In genomic region chrX:13669246-13669689, GRCh38 we compare ENCODE assay signal across 8 cellular contexts. TPM values are rescaled to one million over a fixed set of nuclear protein-coding genes. Genes with fewer than 3 reads are reported as not detected.
DNase-seq lines count a peak whose midpoint lies in the region; ATAC-seq lines count a peak whose summit lies in the region.

No MANE protein-coding gene starts in this region.

- ATAC-seq in HG02970 (IDR thresholded peaks at IDR 0.05; ENCODE audit: low FRiP score, unreplicated experiment) (peak; percentile 76), left ventricle myocardium superior (peak; percentile 83)

- intact Hi-C loops in left ventricle myocardium superior (cut with micrococcal nuclease) (no loop called here), posterior cingulate gyrus (cut with DNase I) (no loop called here)

- peak; percentile 67 for DNase-seq in activated naive CD4-positive, alpha-beta T cell treated with Interleukin-2 at 50 U/mL for 16 hours
- DNase-seq in activated naive CD4-positive, alpha-beta T cell (lab: John Stamatoyannopoulos, UW) = no peak
- DNase-seq in NCI-H510A treated with DMSO at 0.1 percent for 48 hours (lab: John Stamatoyannopoulos, UW) (peak; percentile 69), left ventricle myocardium superior (peak; percentile 37), posterior cingulate gyrus (no peak)
- DNase-seq in activated gamma-delta T cell treated with anti-CD3 and anti-CD28 coated beads, Interleukin-2, amount 50 U/mL, for 16 hours (ENCODE audit: low read depth) = peak; percentile 25
- DNase-seq in stimulated activated CD4-positive, alpha-beta T cell treated with anti-CD3 and anti-CD28 coated beads, Interleukin-4, amount 100 ng/mL, for 4 hours = peak; percentile 34 to 58

RNA-seq across cellular contexts. Expression of gene TCEANC, which starts 16.3 kb away (rescaled TPM):
- total RNA-seq in left ventricle myocardium superior = 5.9 TPM

RNA-seq across cellular contexts. Expression of gene RAB9A, which starts 19.7 kb away (rescaled TPM):
- 25.1 TPM for total RNA-seq in left ventricle myocardium superior

Comparison
In these comparisons a context has a peak if more than half of its experiments do, and no peak if none do; other contexts are left out.
1. DNase-seq: peak in activated naive CD4-positive, alpha-beta T cell treated with Interleukin-2 at 50 U/mL for 16 hours (single experiment), NCI-H510A treated with DMSO at 0.1 percent for 48 hours (single experiment), activated gamma-delta T cell treated with anti-CD3 and anti-CD28 coated beads, Interleukin-2, amount 50 U/mL, for 16 hours (single experiment), left ventricle myocardium superior (single experiment) and stimulated activated CD4-positive, alpha-beta T cell treated with anti-CD3 and anti-CD28 coated beads, Interleukin-4, amount 100 ng/mL, for 4 hours (2 of 2); none in activated naive CD4-positive, alpha-beta T cell (0 of 4) and posterior cingulate gyrus (0 of 10).